In genomic region chr1:37078866-37079265, GRCh38 we compare ENCODE assay signal across 24 cellular contexts. TPM values are rescaled to one million over a fixed set of nuclear protein-coding genes. Genes with fewer than 3 reads are reported as not detected.
"Had no signal": no experiment of that assay in that cellular context is flagged by ENCODE, and none has a peak within 500 bp of the region (broad histone marks: within the 10 kb centered on the region; RNA-seq: fewer than 3 reads in every experiment).

No MANE protein-coding gene starts in this region.

- H3K9ac ChIP-seq: KMS-11 had no signal

- H3K4me2 ChIP-seq: KMS-11 had no signal

- H3K36me3 ChIP-seq: SJCRH30 had no signal

- H3K9me3 Mint-ChIP-seq: IgD-negative memory B cell had no signal

- H3K9me3 ChIP-seq: SJCRH30 had no signal

- H3K4me3 ChIP-seq: K562, SJCRH30 had no signal

- H3K27ac ChIP-seq: HL-60, KMS-11, RWPE1, SJCRH30 had no signal

- H3K36me3 Mint-ChIP-seq: IgD-negative memory B cell had no signal

- H3K4me1 ChIP-seq: SJCRH30 had no signal

- ATAC-seq: K562, Panc1, PC-3 had no signal

- DNase-seq: Kasumi-1; MV-4-11; NCI-H1048; NCI-H1436 treated with DMSO at 0.1 percent for 48 hours; NCI-H1694; NCI-H187 treated with DMSO at 0.1 percent for 48 hours; NCI-H2107; NCI-H446 treated with DMSO at 0.1 percent for 48 hours; NCI-H510A treated with DMSO at 0.1 percent for 48 hours; NCI-H526; NCI-H82; NK-92 treated with Interleukin-12 subunit alpha and Interleukin-12 subunit beta, amount 100 ng/mL, for 24 hours; PC-3; SHP77 treated with DMSO at 0.1 percent for 48 hours; SJCRH30; T-helper 2 cell had no signal

RNA-seq across cellular contexts. Expression of gene GRIK3, which starts 44.6 kb away (rescaled TPM):
- total RNA-seq: K562; M059J; PC-3; SJCRH30; T-helper 1 cell treated with Interleukin-12 subunit alpha and Interleukin-12 subunit beta and Interleukin-4 antibody, amounts not matched to agents 30 ng/mL and 1 ng/mL, for 36 hours had no signal
- polyA plus RNA-seq: K562 had no signal
